14 cellular contexts compared by ENCODE assay signal in genomic region chr3:56724580-56725142, GRCh38. TPM values are rescaled to one million over a fixed set of nuclear protein-coding genes. Genes with fewer than 3 reads are reported as not detected.
DNase-seq lines count a peak whose midpoint lies in the region; ATAC-seq and TF ChIP-seq lines count a peak whose summit lies in the region.
"Had no signal": no experiment of that assay in that cellular context is flagged by ENCODE, and none has a peak within 500 bp of the region (broad histone marks: within the 10 kb centered on the region; RNA-seq: fewer than 3 reads in every experiment).

No MANE protein-coding gene starts in this region.

- H2AFZ ChIP-seq in Loucy (ENCODE audit: low read length) = 0 out of 2 replicates have a peak overlapping the region, but pooled peaks have one; percentile 31
- H2AFZ ChIP-seq: hepatocyte had no signal

- no peaks in the 10 kb centered on the region for H4K20me1 ChIP-seq in Loucy (ENCODE audit: insufficient read depth, low read length, poor library complexity, severe bottlenecking)

- no peaks in the 10 kb centered on the region; the same call in 1 of the 2 replicates for H3F3A ChIP-seq in Loucy (ENCODE audit: low read depth)

- no peaks in the 10 kb centered on the region for H3K79me2 ChIP-seq in Loucy (ENCODE audit: insufficient read depth, low read length)
- H3K79me2 ChIP-seq: hepatocyte had no signal

- no peaks in the 10 kb centered on the region for H3K9me2 ChIP-seq in Loucy (replicated peaks; ENCODE audit: low read depth, low read length)

- H3K4me3 ChIP-seq in Loucy (ENCODE audit: low read length, poor library complexity, severe bottlenecking) (no peak overlapping the region), thymus (ENCODE audit: low read length) (no peak overlapping the region)
- H3K4me3 ChIP-seq: cardiac muscle cell, hepatocyte had no signal

- H3K27me3 Mint-ChIP-seq in activated T-cell treated with anti-CD3 and anti-CD28 coated beads, Interleukin-2, amount 50 U/mL, for 24 hours = no peaks in the 10 kb centered on the region
- no peaks in the 10 kb centered on the region for H3K27me3 Mint-ChIP-seq in effector memory CD8-positive, alpha-beta T cell

- peak overlapping the region; percentile 44 for H3K4me3 Mint-ChIP-seq in activated T-cell treated with anti-CD3 and anti-CD28 coated beads, Interleukin-2, amount 50 U/mL, for 24 hours
- peak overlapping the region; percentile 13 to 80 for H3K4me3 Mint-ChIP-seq in effector memory CD8-positive, alpha-beta T cell

- H3K27ac Mint-ChIP-seq in activated T-cell treated with anti-CD3 and anti-CD28 coated beads, Interleukin-2, amount 50 U/mL, for 24 hours = peak overlapping the region; percentile 84
- H3K27ac Mint-ChIP-seq in effector memory CD8-positive, alpha-beta T cell = peak overlapping the region; percentile 44 to 91

- H3K27me3 ChIP-seq in Loucy (ENCODE audit: insufficient read depth, low read length, poor library complexity, severe bottlenecking) = no peaks in the 10 kb centered on the region
- no peaks in the 10 kb centered on the region for H3K27me3 ChIP-seq in thymus (ENCODE audit: control insufficient read depth, insufficient read depth)
- H3K27me3 ChIP-seq: cardiac muscle cell, hepatocyte had no signal

- peaks cover 66% of the 10 kb centered on the region for H3K4me1 Mint-ChIP-seq in activated T-cell treated with anti-CD3 and anti-CD28 coated beads, Interleukin-2, amount 50 U/mL, for 24 hours (ENCODE audit: low read depth)
- H3K4me1 Mint-ChIP-seq in effector memory CD8-positive, alpha-beta T cell (ENCODE audit: low read depth in 2 of 2) = peaks cover 33 to 56% of the 10 kb centered on the region in 2 donors

- H3K4me1 ChIP-seq in Loucy (ENCODE audit: insufficient read depth, low read length, poor library complexity, severe bottlenecking) (peaks cover 13% of the 10 kb centered on the region), thymus (ENCODE audit: control insufficient read depth, insufficient read depth, low read length) (peaks cover 7% of the 10 kb centered on the region)

- H3K36me3 ChIP-seq in Loucy (ENCODE audit: insufficient read depth, low read length) (peaks cover 35% of the 10 kb centered on the region), thymus (ENCODE audit: control insufficient read depth, insufficient read depth) (peaks cover 30% of the 10 kb centered on the region)
- H3K36me3 ChIP-seq: cardiac muscle cell had no signal

- ATAC-seq in effector memory CD8-positive, alpha-beta T cell (replicated peaks) = no peak
- no peak for ATAC-seq in GM18907 (IDR thresholded peaks at IDR 0.05; ENCODE audit: unreplicated experiment)

- peak overlapping the region; percentile 12 for H3K9ac ChIP-seq in Loucy (ENCODE audit: low read depth, low read length, poor library complexity, severe bottlenecking)

- H3K9me3 ChIP-seq in Loucy (ENCODE audit: insufficient read depth, low read depth, low read length) (no peaks in the 10 kb centered on the region), thymus (ENCODE audit: control insufficient read depth) (no peaks in the 10 kb centered on the region)

- H3K27ac ChIP-seq in thymus (ENCODE audit: low read depth) = peak overlapping the region; percentile 73
- H3K27ac ChIP-seq: cardiac muscle cell, hepatocyte had no signal

- H3K9me3 Mint-ChIP-seq in activated T-cell treated with anti-CD3 and anti-CD28 coated beads, Interleukin-2, amount 50 U/mL, for 24 hours = peaks cover 3% of the 10 kb centered on the region
- no peaks in the 10 kb centered on the region for H3K9me3 Mint-ChIP-seq in effector memory CD8-positive, alpha-beta T cell

- no peak for DNase-seq in activated T-cell treated with anti-CD3 and anti-CD28 coated beads, Interleukin-2, amount 50 U/mL, for 24 hours
- DNase-seq in activated T-cell treated with anti-CD3 and anti-CD28 coated beads, Interleukin-2, amount 50 U/mL, for 48 hours = no peak
- no peak for DNase-seq in effector memory CD8-positive, alpha-beta T cell
- DNase-seq in mesenteric fat pad (ENCODE audit: low spot score) (no peak), HT-29 (ENCODE audit: low spot score) (no peak)
- DNase-seq: erythroblast, mammary epithelial cell, NCI-H1105, NCI-H510A had no signal

- 97% methylated on average over 3 of the region's 3 CpGs for WGBS in thymus

- no peak for TF ChIP-seq CTCF in Loucy (conservative IDR thresholded peaks at IDR 0.05; ENCODE audit: low read length)

- peak overlapping the region; percentile 45 for H3K4me2 ChIP-seq in Loucy (ENCODE audit: low read depth, low read length, poor library complexity, severe bottlenecking)
- H3K4me2 ChIP-seq: hepatocyte had no signal

- H3K36me3 Mint-ChIP-seq in activated T-cell treated with anti-CD3 and anti-CD28 coated beads, Interleukin-2, amount 50 U/mL, for 24 hours (ENCODE audit: low read depth) = peaks cover 84% of the 10 kb centered on the region
- H3K36me3 Mint-ChIP-seq in effector memory CD8-positive, alpha-beta T cell (ENCODE audit: insufficient read depth) = peaks cover 78% of the 10 kb centered on the region

RNA-seq across cellular contexts. Expression of gene TASOR, which starts 41.6 kb away (rescaled TPM):
- polyA plus RNA-seq in thymus = 55.7 TPM
- total RNA-seq in mesenteric fat pad = 47.9 TPM
- 21.3 and 21.5 TPM in 2 replicates for total RNA-seq in HT-29 (2014; rRNA removed; shearing (Covaris generic))
